In genomic region chr10:101060951-101061813, GRCh38 we compare ENCODE assay signal across 8 cellular contexts. TPM values are rescaled to one million over a fixed set of nuclear protein-coding genes. Genes with fewer than 3 reads are reported as not detected.
DNase-seq lines count a peak whose midpoint lies in the region; ATAC-seq and TF ChIP-seq lines count a peak whose summit lies in the region.

No MANE protein-coding gene starts in this region.

- H3K4me3 ChIP-seq in HUES48 (ENCODE audit: low read depth, low read length) (peak overlapping the region; percentile 96), OCI-LY3 (ENCODE audit: low read length) (peak overlapping the region; percentile 100), fibroblast of pulmonary artery (replicated peaks; ENCODE audit: low read depth, low read length) (peak overlapping the region; percentile 98), neural cell (ENCODE audit: low read length) (peak overlapping the region; percentile 94), subcutaneous abdominal adipose tissue (ENCODE audit: low read depth in 1 of 5, low read length in 5 of 5) (peak overlapping the region; percentile 79 to 94 (median 92))

- TF ChIP-seq RAD21 in neural cell (conservative IDR thresholded peaks at IDR 0.05): no peak

- H3K36me3 ChIP-seq in HUES48 (ENCODE audit: control insufficient read depth, insufficient read depth, low read length): 0 out of 2 replicates have a peak, but pooled peaks cover 4% of the 10 kb centered on the region
- H3K36me3 ChIP-seq in OCI-LY3 (replicated peaks; ENCODE audit: low read depth, low read length): no peaks in the 10 kb centered on the region
- no peaks in the 10 kb centered on the region for H3K36me3 ChIP-seq in neural cell (ENCODE audit: insufficient read depth, low read length)
- H3K36me3 ChIP-seq in subcutaneous abdominal adipose tissue (ENCODE audit: control insufficient read depth in 5 of 5, insufficient read depth in 5 of 5, low read length in 5 of 5): no peaks in the 10 kb centered on the region

- H2AFZ ChIP-seq in OCI-LY3 (ENCODE audit: low read depth, low read length) (peak overlapping the region; percentile 100), neural cell (ENCODE audit: low read depth, low read length) (peak overlapping the region; percentile 99)

- no peaks in the 10 kb centered on the region for H3K9me3 Mint-ChIP-seq in activated T-helper 17 cell treated with anti-CD3 and anti-CD28 coated beads, Interleukin-2, amount 50 U/mL, for 72 hours

- H3F3A ChIP-seq in neural cell (ENCODE audit: insufficient read depth, low read length, poor library complexity, severe bottlenecking): peaks cover 3% of the 10 kb centered on the region

- H3K27ac ChIP-seq in HUES48 (ENCODE audit: low read depth, low read length) (peak overlapping the region; percentile 92), OCI-LY3 (ENCODE audit: low read length) (peak overlapping the region; percentile 85), neural cell (ENCODE audit: low read length) (peak overlapping the region; percentile 88), subcutaneous abdominal adipose tissue (ENCODE audit: low read depth, low read length) (peak overlapping the region; percentile 88)

- no peaks in the 10 kb centered on the region for H3K9me2 ChIP-seq in neural cell (ENCODE audit: insufficient read depth, low read length)

- peaks cover 22% of the 10 kb centered on the region for H3K27me3 Mint-ChIP-seq in activated T-helper 17 cell treated with anti-CD3 and anti-CD28 coated beads, Interleukin-2, amount 50 U/mL, for 72 hours

- H3K36me3 Mint-ChIP-seq in activated T-helper 17 cell treated with anti-CD3 and anti-CD28 coated beads, Interleukin-2, amount 50 U/mL, for 72 hours (ENCODE audit: low read depth): no peaks in the 10 kb centered on the region

- H3K4me1 Mint-ChIP-seq in activated T-helper 17 cell treated with anti-CD3 and anti-CD28 coated beads, Interleukin-2, amount 50 U/mL, for 72 hours: peaks cover 7% of the 10 kb centered on the region

- H3K79me2 ChIP-seq in OCI-LY3 (ENCODE audit: low read length): peaks cover 11% of the 10 kb centered on the region
- H3K79me2 ChIP-seq in neural cell (replicated peaks; ENCODE audit: insufficient read depth, low read length): no peaks in the 10 kb centered on the region

- TF ChIP-seq CTCF in OCI-LY3 (IDR thresholded peaks at IDR 0.05; ENCODE audit: low read depth, low read length): no peak
- no peak for TF ChIP-seq CTCF in fibroblast of pulmonary artery (IDR thresholded peaks at IDR 0.05; ENCODE audit: low read length, missing control alignments)
- no peak for TF ChIP-seq CTCF in neural cell (IDR thresholded peaks at IDR 0.05; ENCODE audit: poor library complexity, severe bottlenecking)

- H4K20me1 ChIP-seq in OCI-LY3 (ENCODE audit: insufficient read depth, low read length) (no peaks in the 10 kb centered on the region; the same call in 1 of the 2 replicates), neural cell (ENCODE audit: insufficient read depth) (no peaks in the 10 kb centered on the region)

- H3K27me3 ChIP-seq in HUES48 (ENCODE audit: control insufficient read depth, insufficient read depth, low read length) (peaks cover 52% of the 10 kb centered on the region), OCI-LY3 (ENCODE audit: low read depth, low read length) (no peaks in the 10 kb centered on the region; the same call in 1 of the 2 replicates), neural cell (ENCODE audit: insufficient read depth, low read depth, low read length) (peaks cover 52% of the 10 kb centered on the region), subcutaneous abdominal adipose tissue (ENCODE audit: control insufficient read depth in 5 of 5, insufficient read depth in 4 of 5, low read length in 5 of 5) (peaks cover 3 to 14% (median 12%) of the 10 kb centered on the region in 5 donors)

- H3K4me3 Mint-ChIP-seq in activated T-helper 17 cell treated with anti-CD3 and anti-CD28 coated beads, Interleukin-2, amount 50 U/mL, for 72 hours: peak overlapping the region; percentile 86

- peak overlapping the region; percentile 91 for H3K4me2 ChIP-seq in OCI-LY3 (ENCODE audit: low read length)
- H3K4me2 ChIP-seq in neural cell (ENCODE audit: low read length): no peak overlapping the region

- ATAC-seq in GM21390 (IDR thresholded peaks at IDR 0.05; ENCODE audit: unreplicated experiment): peak; percentile 57
- ATAC-seq in activated T-helper 17 cell treated with anti-CD3 and anti-CD28 coated beads, Interleukin-2, amount 50 U/mL, for 72 hours (replicated peaks): peak; percentile 74

- H3K4me1 ChIP-seq in HUES48 (ENCODE audit: control insufficient read depth, insufficient read depth, low read length) (peaks cover 31% of the 10 kb centered on the region), OCI-LY3 (ENCODE audit: low read length) (peaks cover 35% of the 10 kb centered on the region), subcutaneous abdominal adipose tissue (ENCODE audit: control insufficient read depth in 5 of 5, insufficient read depth in 5 of 5, low read length in 5 of 5) (peaks cover 9 to 59% (median 55%) of the 10 kb centered on the region in 5 donors)

- no peaks in the 10 kb centered on the region for H3K9me3 ChIP-seq in HUES48 (ENCODE audit: control insufficient read depth, insufficient read depth, low read length)
- no peaks in the 10 kb centered on the region for H3K9me3 ChIP-seq in OCI-LY3 (ENCODE audit: insufficient read depth, low read length)
- no peaks in the 10 kb centered on the region for H3K9me3 ChIP-seq in neural cell (ENCODE audit: low read length)
- H3K9me3 ChIP-seq in subcutaneous abdominal adipose tissue (ENCODE audit: control insufficient read depth in 5 of 5, low read length in 5 of 5): no peaks in the 10 kb centered on the region

- TF ChIP-seq EP300 in neural cell (conservative IDR thresholded peaks at IDR 0.05; ENCODE audit: poor library complexity, severe bottlenecking): peak; percentile 16

- peak; percentile 96 for DNase-seq in DMS53 (lab: John Stamatoyannopoulos, UW)
- peak; percentile 92 for DNase-seq in fibroblast of pulmonary artery (ENCODE audit: low read depth)

- peak overlapping the region; percentile 94 for H3K27ac Mint-ChIP-seq in activated T-helper 17 cell treated with anti-CD3 and anti-CD28 coated beads, Interleukin-2, amount 50 U/mL, for 72 hours

- H3K9ac ChIP-seq in HUES48 (ENCODE audit: low read depth, low read length): peak overlapping the region; percentile 78
- H3K9ac ChIP-seq in OCI-LY3 (ENCODE audit: low read length): peak overlapping the region; percentile 99
- H3K9ac ChIP-seq in neural cell (ENCODE audit: low read length): peak overlapping the region; percentile 94
- peak overlapping the region; percentile 30 to 99 (median 97) for H3K9ac ChIP-seq in subcutaneous abdominal adipose tissue (ENCODE audit: low read length in 5 of 5)

TF ChIP-seq in neural cell, 6 proteins besides CTCF, POLR2A, EP300 and RAD21:
- TF ChIP-seq REST (IDR thresholded peaks at IDR 0.05; ENCODE audit: borderline replicate concordance): no peak
- TF ChIP-seq TAF1 (IDR thresholded peaks at IDR 0.05; ENCODE audit: low read depth): peak; percentile 65
TF ChIP-seq in neural cell: peak in this region for 1.

RNA-seq across cellular contexts. Expression of gene KAZALD1, which starts 0.6 kb away (rescaled TPM):
- under 1 TPM; 0.45 to 0.71 TPM for total RNA-seq in activated T-helper 17 cell treated with anti-CD3 and anti-CD28 coated beads, Interleukin-2, amount 50 U/mL, for 72 hours
- polyA plus RNA-seq in neural cell: 1.2 and 1.6 TPM in 2 replicates
- polyA minus RNA-seq in neural cell: 1.5 and 1.6 TPM in 2 replicates

RNA-seq across cellular contexts. Expression of gene SFXN3, which starts 30.1 kb away (rescaled TPM):
- 100 to 1,000 TPM in 1 of 2 donors, 10 to 100 TPM in 1; 45.9 to 150 TPM for total RNA-seq in activated T-helper 17 cell treated with anti-CD3 and anti-CD28 coated beads, Interleukin-2, amount 50 U/mL, for 72 hours
- polyA plus RNA-seq in neural cell: 52.1 and 56.5 TPM in 2 replicates
- 29.7 and 32.3 TPM in 2 replicates for polyA minus RNA-seq in neural cell

RNA-seq across cellular contexts. Expression of gene PDZD7, which starts 30.3 kb away (rescaled TPM):
- 1 to 10 TPM in 1 of 2 donors, under 1 TPM in 1; 0.48 to 2.9 TPM for total RNA-seq in activated T-helper 17 cell treated with anti-CD3 and anti-CD28 coated beads, Interleukin-2, amount 50 U/mL, for 72 hours
- polyA plus RNA-seq in neural cell: 1.5 and 2.6 TPM in 2 replicates
- 2.2 and 2.8 TPM in 2 replicates for polyA minus RNA-seq in neural cell

Comparison
In these comparisons a context has a peak if more than half of its experiments do, and no peak if none do; other contexts are left out.
1. Peak in every context shown above with its lines: DNase-seq, ATAC-seq, H3K4me3 ChIP-seq and H3K27ac ChIP-seq.